Comparison of ENCODE assay signal across 21 cellular contexts in genomic region chr7:106518986-106519385, GRCh38.
DNase-seq lines count a peak whose midpoint lies in the region; ATAC-seq, FAIRE-seq and TF ChIP-seq lines count a peak whose summit lies in the region.
"Had no signal": no experiment of that assay in that cellular context is flagged by ENCODE, and none has a peak within 500 bp of the region (broad histone marks: within the 10 kb centered on the region; RNA-seq: fewer than 3 reads in every experiment).

No MANE protein-coding gene starts in this region.

- no peaks in the 10 kb centered on the region for H4K20me1 ChIP-seq in H1 (replicated peaks in 1 of 2; ENCODE audit: control insufficient read depth in 1 of 2, insufficient read depth in 2 of 2, low read length in 2 of 2)

- H3K4me2 ChIP-seq in H1 (ENCODE audit: insufficient read depth in 1 of 2, low read depth in 2 of 2, low read length in 2 of 2) = no peak overlapping the region
- no peak overlapping the region for H3K4me2 ChIP-seq in mesendoderm (ENCODE audit: low read length)

- no peak for TF ChIP-seq CTCF in H1 (IDR thresholded peaks at IDR 0.05; ENCODE audit: control extremely low read depth in 1 of 3, insufficient read depth in 1 of 3, low read depth in 1 of 3, low read length in 3 of 3)
- TF ChIP-seq CTCF in left ventricle myocardium inferior (IDR thresholded peaks at IDR 0.05; ENCODE audit: borderline replicate concordance) = no peak
- no peak for TF ChIP-seq CTCF in glutamatergic neuron (IDR thresholded peaks at IDR 0.05; ENCODE audit: partially characterized antibody, unreplicated experiment)

- H3K27me3 ChIP-seq in H1 (replicated peaks in 1 of 4; ENCODE audit: control insufficient read depth in 3 of 4, extremely low read depth in 1 of 4, insufficient read depth in 3 of 4, low read length in 3 of 4) (no peaks in the 10 kb centered on the region; a peak in 1 of 7 replicates), left ventricle myocardium inferior (ENCODE audit: low read depth) (no peaks in the 10 kb centered on the region), mesendoderm (ENCODE audit: insufficient read depth, low read length, poor library complexity) (no peaks in the 10 kb centered on the region)

- H2BK15ac ChIP-seq in H1 (ENCODE audit: low read length) = no peak overlapping the region
- no peak overlapping the region for H2BK15ac ChIP-seq in mesendoderm (replicated peaks; ENCODE audit: low read depth)

- H2BK20ac ChIP-seq in H1 (ENCODE audit: low read length) = no peak overlapping the region

- H4K5ac ChIP-seq in H1 (ENCODE audit: insufficient read length, low read depth, low read length) (no peak overlapping the region), mesendoderm (ENCODE audit: low read length) (no peak overlapping the region)

- no peak for TF ChIP-seq POLR2A in H1 (IDR thresholded peaks at IDR 0.05; ENCODE audit: control extremely low read depth in 1 of 2, low read depth in 2 of 2, low read length in 2 of 2)

- peaks cover 14% of the 10 kb centered on the region for H3K4me1 Mint-ChIP-seq in activated naive CD4-positive, alpha-beta T cell treated with anti-CD3 and anti-CD28 coated beads, Interleukin-2, amount 50 U/mL, for 24 hours
- no peaks in the 10 kb centered on the region for H3K4me1 Mint-ChIP-seq in glutamatergic neuron (ENCODE audit: low read depth, unreplicated experiment)
- H3K4me1 Mint-ChIP-seq: IgD-negative memory B cell had no signal

- peaks cover 12% of the 10 kb centered on the region for H3K27me3 Mint-ChIP-seq in activated naive CD4-positive, alpha-beta T cell treated with anti-CD3 and anti-CD28 coated beads, Interleukin-2, amount 50 U/mL, for 24 hours
- peaks cover 5% of the 10 kb centered on the region for H3K27me3 Mint-ChIP-seq in glutamatergic neuron (ENCODE audit: unreplicated experiment)

- H3K23me2 ChIP-seq in H1 (ENCODE audit: low read depth, low read length) = no peaks in the 10 kb centered on the region; the same call in 1 of the 2 replicates

- H3K27ac ChIP-seq in H1 (ENCODE audit: low read depth, low read length) (no peak overlapping the region), left ventricle myocardium inferior (replicated peaks) (no peak overlapping the region), mesendoderm (ENCODE audit: low read depth, low read length) (no peak overlapping the region)
- H3K27ac ChIP-seq: 22Rv1, HL-60 had no signal

- intact Hi-C loops in left ventricle myocardium inferior (cut with micrococcal nuclease) = no loop called here

- H2BK120ac ChIP-seq in H1 (replicated peaks; ENCODE audit: low read depth, low read length) (no peak overlapping the region), mesendoderm (ENCODE audit: low read depth, low read length) (no peak overlapping the region)

- no peaks in the 10 kb centered on the region for H3K9me3 Mint-ChIP-seq in activated naive CD4-positive, alpha-beta T cell treated with anti-CD3 and anti-CD28 coated beads, Interleukin-2, amount 50 U/mL, for 24 hours
- no peaks in the 10 kb centered on the region for H3K9me3 Mint-ChIP-seq in glutamatergic neuron (ENCODE audit: unreplicated experiment)
- H3K9me3 Mint-ChIP-seq: CD8-positive, alpha-beta T cell; HFFc6 had no signal

- 85% methylated on average over 6 of the region's 6 CpGs; no CpG with 5 or more reads in 1 of the 2 experiments for WGBS in H1 (ENCODE audit: extremely low coverage in 1 of 2, insufficient coverage in 1 of 2, insufficient read length in 1 of 2, insufficient replicate concordance in 2 of 2, low coverage in 1 of 2, low lambda C conversion rate in 2 of 2, missing lambda C conversion rate in 1 of 2), 2 experiments
- WGBS in mesendoderm (ENCODE audit: extremely low coverage, insufficient coverage, low lambda C conversion rate) = no CpG with 5 or more reads among the region's 6 CpGs

- CTCF ChIA-PET in H1 (lab: Charles Lee; ENCODE audit: partially characterized antibody) = no interaction called here

- no peak overlapping the region for H3K23ac ChIP-seq in H1 (ENCODE audit: insufficient read length)
- H3K23ac ChIP-seq in mesendoderm (ENCODE audit: low read length) = no peak overlapping the region

- H3K36me3 Mint-ChIP-seq in activated naive CD4-positive, alpha-beta T cell treated with anti-CD3 and anti-CD28 coated beads, Interleukin-2, amount 50 U/mL, for 24 hours = no peaks in the 10 kb centered on the region
- H3K36me3 Mint-ChIP-seq in glutamatergic neuron (ENCODE audit: unreplicated experiment) = no peaks in the 10 kb centered on the region
- H3K36me3 Mint-ChIP-seq: CD14-positive monocyte; CD8-positive, alpha-beta T cell; IgD-negative memory B cell had no signal

- ATAC-seq in HG03175 (IDR thresholded peaks at IDR 0.05; ENCODE audit: unreplicated experiment) = no peak
- ATAC-seq: CD8-positive, alpha-beta T cell had no signal

- no peak overlapping the region for H2BK12ac ChIP-seq in H1 (ENCODE audit: low read depth, low read length)

- no peak overlapping the region for H3K4me3 ChIP-seq in H1 (ENCODE audit: extremely low read depth in 1 of 4, insufficient read depth in 2 of 4, low read depth in 3 of 4, low read length in 4 of 4)
- H3K4me3 ChIP-seq in left ventricle myocardium inferior = no peak overlapping the region
- no peak overlapping the region for H3K4me3 ChIP-seq in mesendoderm (ENCODE audit: low read length)

- no peak overlapping the region for H2BK5ac ChIP-seq in H1 (ENCODE audit: low read depth, low read length)
- H2BK5ac ChIP-seq in mesendoderm (ENCODE audit: low read length) = no peak overlapping the region

- H3K56ac ChIP-seq in H1 (replicated peaks; ENCODE audit: insufficient read length, low read depth, low read length) (no peak overlapping the region), mesendoderm (ENCODE audit: low read length) (no peak overlapping the region)

- H3K14ac ChIP-seq in H1 (ENCODE audit: insufficient read length) = no peak overlapping the region

- H4K8ac ChIP-seq in H1 (ENCODE audit: extremely low read depth, insufficient read depth, low read length) (no peak overlapping the region), mesendoderm (ENCODE audit: low read depth, low read length) (no peak overlapping the region)

- H3K79me1 ChIP-seq in H1 (ENCODE audit: low read depth, low read length) = no peaks in the 10 kb centered on the region
- no peaks in the 10 kb centered on the region for H3K79me1 ChIP-seq in mesendoderm (ENCODE audit: low read length)

- TF ChIP-seq EP300 in H1 (IDR thresholded peaks at IDR 0.05; ENCODE audit: borderline replicate concordance in 1 of 2, low read depth in 2 of 2, low read length in 2 of 2) = no peak

- no peak for TF ChIP-seq RAD21 in H1 (IDR thresholded peaks at IDR 0.05 in 1 of 2, conservative IDR thresholded peaks at IDR 0.05 in 1 of 2; ENCODE audit: low read depth in 2 of 2, low read length in 2 of 2)

- no peak overlapping the region for H4K91ac ChIP-seq in H1 (replicated peaks; ENCODE audit: insufficient read length, low read length)

- no peak overlapping the region for H3K4ac ChIP-seq in H1 (replicated peaks; ENCODE audit: insufficient read length, low read depth, low read length)
- no peak overlapping the region for H3K4ac ChIP-seq in mesendoderm (ENCODE audit: low read depth, low read length)

- no peak for FAIRE-seq in H1 (lab: Jason Lieb, UNC)
- FAIRE-seq: D721Med, G401.6, GM12891 had no signal

- H2AK5ac ChIP-seq in H1 (ENCODE audit: low read depth, low read length) (no peak overlapping the region), mesendoderm (ENCODE audit: low read length) (no peak overlapping the region)

- H3K18ac ChIP-seq in H1 (ENCODE audit: extremely low read depth, low read length) (no peak overlapping the region), mesendoderm (ENCODE audit: low read length) (peak overlapping the region; percentile 65)

- H3K9ac ChIP-seq in H1 (replicated peaks in 1 of 4; ENCODE audit: extremely low read depth in 1 of 4, low read depth in 3 of 4, low read length in 3 of 4) = no peak overlapping the region
- H3K9ac ChIP-seq in mesendoderm (ENCODE audit: low read length) = no peak overlapping the region

- H3K27ac Mint-ChIP-seq in activated naive CD4-positive, alpha-beta T cell treated with anti-CD3 and anti-CD28 coated beads, Interleukin-2, amount 50 U/mL, for 24 hours = peak overlapping the region; percentile 18
- H3K27ac Mint-ChIP-seq in glutamatergic neuron (ENCODE audit: unreplicated experiment) = no peak overlapping the region
- H3K27ac Mint-ChIP-seq: CD8-positive, alpha-beta T cell; HFFc6; IgD-negative memory B cell had no signal

- no peak for DNase-seq in activated naive CD4-positive, alpha-beta T cell treated with Interleukin-2 at 50 U/mL for 16 hours
- DNase-seq in H1 (ENCODE audit: low read depth in 1 of 2, low spot score in 2 of 2) (no peak), left ventricle myocardium inferior (peak; percentile 20), mesendoderm (no peak), glutamatergic neuron (no peak)
- DNase-seq: CD8-positive, alpha-beta T cell; COR-L47; DMS153; DMS79 treated with DMSO at 0.1 percent for 48 hours; EL; HCEC 1CT; HFFc6 had no signal

- no peaks in the 10 kb centered on the region for H3K79me2 ChIP-seq in H1 (ENCODE audit: control insufficient read depth in 1 of 2, insufficient read depth in 2 of 2, low read length in 2 of 2)
- no peaks in the 10 kb centered on the region for H3K79me2 ChIP-seq in mesendoderm (ENCODE audit: control insufficient read depth, insufficient read depth, low read length)

- H2AFZ ChIP-seq in H1 (ENCODE audit: low read length) = 0 out of 2 replicates have a peak overlapping the region, but pooled peaks have one; percentile 25

- H3K4me3 Mint-ChIP-seq in activated naive CD4-positive, alpha-beta T cell treated with anti-CD3 and anti-CD28 coated beads, Interleukin-2, amount 50 U/mL, for 24 hours = no peak overlapping the region
- no peak overlapping the region for H3K4me3 Mint-ChIP-seq in glutamatergic neuron (ENCODE audit: unreplicated experiment)
- H3K4me3 Mint-ChIP-seq: CD14-positive monocyte; CD8-positive, alpha-beta T cell; HFFc6; IgD-negative memory B cell had no signal

- POLR2A ChIA-PET in H1 (lab: Charles Lee; ENCODE audit: partially characterized antibody) = no interaction called here

- H3K36me3 ChIP-seq in H1 (ENCODE audit: control insufficient read depth in 2 of 4, insufficient read depth in 4 of 4, low read length in 3 of 4) (no peaks in the 10 kb centered on the region), left ventricle myocardium inferior (no peaks in the 10 kb centered on the region), mesendoderm (ENCODE audit: control insufficient read depth, insufficient read depth, low read length) (no peaks in the 10 kb centered on the region)

- no peaks in the 10 kb centered on the region for H3K9me3 ChIP-seq in H1 (ENCODE audit: insufficient read depth in 2 of 2, low read depth in 1 of 2, low read length in 1 of 2)
- H3K9me3 ChIP-seq in left ventricle myocardium inferior (replicated peaks) = no peaks in the 10 kb centered on the region

- peaks cover 0 to 4% (median 0%) of the 10 kb centered on the region in 4 experiments; a peak in 1 of 7 replicates for H3K4me1 ChIP-seq in H1 (replicated peaks in 1 of 4; ENCODE audit: control insufficient read depth in 3 of 4, insufficient read depth in 4 of 4, low read length in 3 of 4)
- H3K4me1 ChIP-seq in left ventricle myocardium inferior = peaks cover 6% of the 10 kb centered on the region
- H3K4me1 ChIP-seq in mesendoderm (ENCODE audit: control insufficient read depth, low read depth, low read length) = peaks cover 6% of the 10 kb centered on the region

TF ChIP-seq in H1, 55 proteins besides CTCF, POLR2A, EP300 and RAD21 (continues in another document):
- no peak for TF ChIP-seq POU5F1 (IDR thresholded peaks at IDR 0.05; ENCODE audit: low read depth, low read length)
- TF ChIP-seq CEBPB (IDR thresholded peaks at IDR 0.05; ENCODE audit: low read depth, low read length) = no peak
